8 cellular contexts compared by ENCODE assay signal in the genomic region with DNA sequence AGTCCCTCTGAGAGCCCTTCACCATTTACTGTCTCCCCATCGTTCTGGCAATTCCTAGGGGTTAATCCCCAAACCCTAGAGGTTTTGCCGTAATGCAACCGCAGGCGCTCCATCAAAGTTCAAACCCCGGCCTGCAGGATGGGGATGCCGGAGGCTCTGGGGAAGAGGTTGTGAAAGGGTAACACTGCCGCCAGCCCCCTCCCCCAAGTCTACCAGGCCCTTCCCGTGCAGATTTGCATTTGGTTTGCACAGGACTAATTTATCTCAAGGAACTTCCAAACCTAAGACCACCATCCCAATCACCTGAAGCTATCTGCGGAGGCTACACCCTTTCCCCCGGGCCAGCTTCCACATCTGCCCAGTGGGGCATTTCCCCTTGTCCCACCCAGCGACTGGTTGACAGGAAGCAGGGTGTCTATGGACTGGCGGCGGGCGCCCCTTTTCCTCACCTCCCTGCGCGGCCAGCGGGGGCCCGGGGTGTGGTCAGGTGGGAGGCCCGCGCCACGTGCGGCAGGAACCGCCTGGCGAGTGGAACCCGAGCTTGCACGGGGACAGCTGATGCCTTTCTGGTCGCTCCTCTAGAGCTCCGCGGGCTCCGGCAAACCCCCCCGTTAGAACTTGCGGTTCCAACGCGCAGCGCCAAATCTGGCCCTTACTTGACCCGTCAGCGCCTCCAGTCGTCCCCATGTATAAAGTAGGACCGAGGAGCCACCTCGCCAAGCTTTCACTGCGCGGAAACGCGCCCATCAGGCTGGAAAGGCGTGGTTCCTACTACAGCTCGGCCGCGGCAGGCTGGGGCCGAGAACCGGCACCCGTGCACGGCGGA. TPM values are rescaled to one million over a fixed set of nuclear protein-coding genes. Genes with fewer than 3 reads are reported as not detected.
A peak's percentile ranks its signal among the peaks of the same experiment; 100 is the strongest.
DNase-seq lines count a peak whose midpoint lies in the region; ATAC-seq and TF ChIP-seq lines count a peak whose summit lies in the region.

No MANE protein-coding gene starts in this region.

- no peak overlapping the region for H3K4me2 ChIP-seq in mammary epithelial cell (ENCODE audit: insufficient read depth, low read depth, low read length)

- no peak overlapping the region for H3K27ac ChIP-seq in breast epithelium
- H3K27ac ChIP-seq in mammary epithelial cell (ENCODE audit: insufficient read depth, low read depth, low read length): no peak overlapping the region
- H3K27ac ChIP-seq in upper lobe of right lung: no peak overlapping the region

- in situ Hi-C loops in mammary epithelial cell (cut with MboI; ENCODE audit: low sequenced_read_pairs in 2 of 2): no loop called here

- CTCF ChIA-PET in mammary epithelial cell (lab: Charles Lee; ENCODE audit: low non-redundant PET): no interaction called here
- CTCF ChIA-PET in activated naive CD4-positive, alpha-beta T cell treated with anti-CD3 and anti-CD28 coated beads, Interleukin-2, amount 10 ng/mL, durations not matched to agents 7 days and 5 days (lab: Charles Lee): interaction anchor here (0.6 to 2.5 kb wide), 4 partner anchors 9 to 144 kb away, joined by 3 to 10 read pairs (median 4); a partner anchor contains a TSS

- H3K9me3 ChIP-seq in breast epithelium (no peaks in the 10 kb centered on the region), mammary epithelial cell (replicated peaks; ENCODE audit: insufficient read depth, low read length) (no peaks in the 10 kb centered on the region), iPS-18c (ENCODE audit: control insufficient read depth, insufficient read depth, low read length) (peaks cover 2% of the 10 kb centered on the region), upper lobe of right lung (no peaks in the 10 kb centered on the region)

- H3K27me3 ChIP-seq in breast epithelium: no peaks in the 10 kb centered on the region
- no peaks in the 10 kb centered on the region for H3K27me3 ChIP-seq in mammary epithelial cell (ENCODE audit: insufficient read depth, low read length)
- peaks cover 8% of the 10 kb centered on the region for H3K27me3 ChIP-seq in upper lobe of right lung

- H3K4me3 Mint-ChIP-seq in activated naive CD4-positive, alpha-beta T cell treated with anti-CD3 and anti-CD28 coated beads, Interleukin-2, amount 10 ng/mL, durations not matched to agents 7 days and 5 days: no peak overlapping the region

- TF ChIP-seq CTCF in breast epithelium (IDR thresholded peaks at IDR 0.05) (no peak), mammary epithelial cell (conservative IDR thresholded peaks at IDR 0.05 in 1 of 2, IDR thresholded peaks at IDR 0.05 in 1 of 2; ENCODE audit: extremely low read depth in 1 of 2, insufficient read depth in 1 of 2, low read depth in 1 of 2, low read length in 2 of 2) (no peak), upper lobe of right lung (IDR thresholded peaks at IDR 0.05) (no peak)

- peak; percentile 68 for ATAC-seq in upper lobe of right lung
- no peak for ATAC-seq in HG02981 (IDR thresholded peaks at IDR 0.05; ENCODE audit: unreplicated experiment)

- H3K4me1 ChIP-seq in breast epithelium (no peaks in the 10 kb centered on the region), mammary epithelial cell (ENCODE audit: insufficient read depth, low read length) (no peaks in the 10 kb centered on the region), upper lobe of right lung (peaks cover 10% of the 10 kb centered on the region)

- dilution Hi-C loops in mammary epithelial cell (cut with HindIII; ENCODE audit: low sequenced_read_pairs): loop anchor here (5.0 kb wide), 3 partner anchors 39 to 161 kb away; no protein-coding TSS in a partner anchor

- no peak overlapping the region for H3K27ac Mint-ChIP-seq in activated naive CD4-positive, alpha-beta T cell treated with anti-CD3 and anti-CD28 coated beads, Interleukin-2, amount 10 ng/mL, durations not matched to agents 7 days and 5 days

- no peaks in the 10 kb centered on the region for H3K36me3 Mint-ChIP-seq in activated naive CD4-positive, alpha-beta T cell treated with anti-CD3 and anti-CD28 coated beads, Interleukin-2, amount 10 ng/mL, durations not matched to agents 7 days and 5 days

- no peaks in the 10 kb centered on the region for H3K36me3 ChIP-seq in breast epithelium
- H3K36me3 ChIP-seq in mammary epithelial cell (ENCODE audit: insufficient read depth, low read length): peaks cover 3% of the 10 kb centered on the region
- H3K36me3 ChIP-seq in upper lobe of right lung: peaks cover 17% of the 10 kb centered on the region

- H3K4me3 ChIP-seq in breast epithelium (peak overlapping the region in 2 of 3 donors; percentile 2 to 29), mammary epithelial cell (replicated peaks in 1 of 3; ENCODE audit: insufficient read depth in 1 of 3, low read depth in 2 of 3, low read length in 3 of 3) (no peak overlapping the region), iPS-18c (ENCODE audit: insufficient read depth, low read depth, low read length) (peak overlapping the region; percentile 47), upper lobe of right lung (no peak overlapping the region)

- H3K4me1 Mint-ChIP-seq in activated naive CD4-positive, alpha-beta T cell treated with anti-CD3 and anti-CD28 coated beads, Interleukin-2, amount 10 ng/mL, durations not matched to agents 7 days and 5 days: peaks cover 7% of the 10 kb centered on the region

- no peaks in the 10 kb centered on the region for H4K20me1 ChIP-seq in mammary epithelial cell (ENCODE audit: insufficient read depth, low read length)

- WGBS in mammary epithelial cell (ENCODE audit: low coverage, missing lambda C conversion rate): 61% methylated on average over 32 of the region's 53 CpGs

- BruUV-seq in mammary epithelial cell (replicated peaks; lab: Mats Ljungman, UMichigan): no TSS peak

- no peak for DNase-seq in breast epithelium (ENCODE audit: low spot score in 2 of 2)
- no peak for DNase-seq in mammary epithelial cell
- peak; percentile 39 for DNase-seq in activated naive CD4-positive, alpha-beta T cell treated with anti-CD3 and anti-CD28 coated beads, Interleukin-2, amount 10 ng/mL, durations not matched to agents 7 days and 5 days
- DNase-seq in upper lobe of right lung: no peak
- DNase-seq in NCI-H1417 treated with DMSO at 0.1 percent for 48 hours (lab: John Stamatoyannopoulos, UW): no peak
- DNase-seq in SKM-1 (lab: John Stamatoyannopoulos, UW; ENCODE audit: unreplicated experiment): no peak

- intact Hi-C loops in breast epithelium (cut with DNase I; ENCODE audit: low total_unique reads) (no loop called here), mammary epithelial cell (cut with micrococcal nuclease) (no loop called here), upper lobe of right lung (cut with DNase I) (no loop called here)

- H3K79me2 ChIP-seq in mammary epithelial cell (ENCODE audit: insufficient read depth, low read length): no peaks in the 10 kb centered on the region

- H3K9ac ChIP-seq in mammary epithelial cell (ENCODE audit: insufficient read depth, low read length): no peak overlapping the region

- no peak overlapping the region for H2AFZ ChIP-seq in mammary epithelial cell (ENCODE audit: low read depth, low read length)

- peaks cover 68% of the 10 kb centered on the region for H3K27me3 Mint-ChIP-seq in activated naive CD4-positive, alpha-beta T cell treated with anti-CD3 and anti-CD28 coated beads, Interleukin-2, amount 10 ng/mL, durations not matched to agents 7 days and 5 days

- no peak for TF ChIP-seq POLR2A in breast epithelium (IDR thresholded peaks at IDR 0.05)

- H3K9me3 Mint-ChIP-seq in activated naive CD4-positive, alpha-beta T cell treated with anti-CD3 and anti-CD28 coated beads, Interleukin-2, amount 10 ng/mL, durations not matched to agents 7 days and 5 days: no peaks in the 10 kb centered on the region

RNA-seq across cellular contexts. Expression of a gene that starts 9.4 kb away (rescaled TPM):
- 1 to 10 TPM in 2 of 3 donors, under 1 TPM in 1; 0.48 to 4.9 (median 3.1) TPM for total RNA-seq in breast epithelium
- total RNA-seq in mammary epithelial cell: 10 to 100 TPM in 1 of 2 donors, 1 to 10 TPM in 1; 6.7 to 20.1 TPM
- polyA plus RNA-seq in mammary epithelial cell: 6.9 TPM
- 30.6 TPM for polyA minus RNA-seq in mammary epithelial cell
- 2.7 TPM for total RNA-seq in upper lobe of right lung

RNA-seq across cellular contexts. Expression of a gene that starts 39.1 kb away (rescaled TPM):
- 10 to 100 TPM; 35.2 to 43.6 (median 39.1) TPM for total RNA-seq in breast epithelium
- total RNA-seq in mammary epithelial cell: 10 to 100 TPM; 29.2 to 68.7 TPM
- polyA plus RNA-seq in mammary epithelial cell: 37.5 TPM
- 19.0 TPM for polyA minus RNA-seq in mammary epithelial cell
- total RNA-seq in upper lobe of right lung: 43.4 TPM

RNA-seq across cellular contexts. Expression of a gene that starts 43.9 kb away (rescaled TPM):
- 10 to 100 TPM; 87.1 to 91.8 (median 89.8) TPM for total RNA-seq in breast epithelium
- 10 to 100 TPM; 25.2 to 59.1 TPM for total RNA-seq in mammary epithelial cell
- polyA plus RNA-seq in mammary epithelial cell: 35.7 TPM
- 39.0 TPM for polyA minus RNA-seq in mammary epithelial cell
- 108 TPM for total RNA-seq in upper lobe of right lung

Comparison
In these comparisons a context has a peak if more than half of its experiments do, and no peak if none do; other contexts are left out.
1. H3K4me3 ChIP-seq: peak in breast epithelium (2 of 3) and iPS-18c (single experiment); none in mammary epithelial cell (0 of 3) and upper lobe of right lung (single experiment).